ENCODE assay signal across 8 cellular contexts in genomic region chr4:2837904-2838496, GRCh38. TPM values are rescaled to one million over a fixed set of nuclear protein-coding genes. Genes with fewer than 3 reads are reported as not detected.
A peak's percentile ranks its signal among the peaks of the same experiment; 100 is the strongest.
DNase-seq lines count a peak whose midpoint lies in the region; ATAC-seq and TF ChIP-seq lines count a peak whose summit lies in the region.

No MANE protein-coding gene starts in this region.

- TF ChIP-seq POLR2A in stomach (IDR thresholded peaks at IDR 0.05) = no peak

- H3K27me3 ChIP-seq in muscle layer of duodenum (ENCODE audit: low read depth, low read length) (no peaks in the 10 kb centered on the region), stomach (no peaks in the 10 kb centered on the region)

- CTCF ChIA-PET in HEK293T (lab: Yijun Ruan, JAX) = interaction anchor here (0.6 kb wide), 1 partner anchor 125 kb away, joined by 3 read pairs; no protein-coding TSS in a partner anchor

- peaks cover 9% of the 10 kb centered on the region; the same call in 1 of the 2 replicates for H3K36me3 Mint-ChIP-seq in HFFc6 (ENCODE audit: low read depth)

- H3K4me1 ChIP-seq in muscle layer of duodenum (ENCODE audit: control insufficient read depth in 1 of 2, insufficient read depth in 2 of 2, low read length in 2 of 2) (peaks cover 7 to 19% of the 10 kb centered on the region in 2 donors), stomach (peaks cover 14 to 53% (median 37%) of the 10 kb centered on the region in 4 donors)

- ATAC-seq in GM21447 (IDR thresholded peaks at IDR 0.05; ENCODE audit: unreplicated experiment) = no peak

- H3K27ac ChIP-seq in muscle layer of duodenum (ENCODE audit: low read length) (peak overlapping the region; percentile 49), stomach (peak overlapping the region; percentile 26 to 79 (median 57))

- WGBS in stomach, 5 donors = 45 to 54% (median 49%) methylated on average over 8 of the region's 8 CpGs

- peak overlapping the region; percentile 71 for H3K27ac Mint-ChIP-seq in HFFc6

- H3K4me3 ChIP-seq in muscle layer of duodenum (ENCODE audit: low read depth in 1 of 2, low read length in 2 of 2) = peak overlapping the region in 1 of 2 donors; percentile 32
- peak overlapping the region in 2 of 4 donors; percentile 8 to 9 for H3K4me3 ChIP-seq in stomach

- TF ChIP-seq EP300 in stomach (IDR thresholded peaks at IDR 0.05) = no peak

- DNase-seq in HFFc6 = peak; percentile 22
- DNase-seq in activated CD4-positive, alpha-beta T cell treated with anti-CD3 and anti-CD28 coated beads for 4 hours = peak; percentile 61 to 63
- peak; percentile 64 for DNase-seq in effector CD4-positive, alpha-beta T cell
- DNase-seq in stomach = peak; percentile 37
- no peak for DNase-seq in DMS 273 (lab: John Stamatoyannopoulos, UW; ENCODE audit: unreplicated experiment)
- DNase-seq in HEK293T (ENCODE audit: extremely low spot score) = no peak

- H3K4me1 Mint-ChIP-seq in HFFc6 (ENCODE audit: low read depth) = peaks cover 25% of the 10 kb centered on the region

- H3K9me3 Mint-ChIP-seq in HFFc6 = no peaks in the 10 kb centered on the region

- TF ChIP-seq CTCF in HFFc6 (IDR thresholded peaks at IDR 0.05) = no peak
- TF ChIP-seq CTCF in stomach (IDR thresholded peaks at IDR 0.05) = no peak

- intact Hi-C loops in stomach (cut with DNase I; ENCODE audit: low total_unique reads) = no loop called here

- H3K4me3 Mint-ChIP-seq in HFFc6 = peak overlapping the region; percentile 57

- no peaks in the 10 kb centered on the region for H3K27me3 Mint-ChIP-seq in HFFc6 (ENCODE audit: insufficient read depth)

- H3K9me3 ChIP-seq in muscle layer of duodenum (ENCODE audit: control insufficient read depth in 1 of 2, low read length in 2 of 2) (no peaks in the 10 kb centered on the region), stomach (no peaks in the 10 kb centered on the region)

- H3K36me3 ChIP-seq in muscle layer of duodenum (ENCODE audit: control insufficient read depth in 1 of 2, insufficient read depth in 2 of 2, low read length in 2 of 2) = peaks cover 4 to 17% of the 10 kb centered on the region in 2 donors
- H3K36me3 ChIP-seq in stomach = peaks cover 12 to 38% (median 34%) of the 10 kb centered on the region in 4 donors

- POLR2A ChIA-PET in HEK293T (lab: Yijun Ruan, JAX) = no interaction called here

TF ChIP-seq in HEK293T, 16 proteins besides CTCF, POLR2A, EP300 and RAD21:
- TF ChIP-seq HDGF (IDR thresholded peaks at IDR 0.05; ENCODE audit: borderline replicate concordance) (no peak), L3MBTL2 (conservative IDR thresholded peaks at IDR 0.05) (no peak), LEF1 (IDR thresholded peaks at IDR 0.05; ENCODE audit: borderline replicate concordance) (no peak), CTBP1 (IDR thresholded peaks at IDR 0.05; ENCODE audit: borderline replicate concordance) (no peak), ELF4 (IDR thresholded peaks at IDR 0.05) (no peak), SP1 (IDR thresholded peaks at IDR 0.05) (no peak), BHLHE40 (IDR thresholded peaks at IDR 0.05; ENCODE audit: borderline replicate concordance) (no peak)

RNA-seq across cellular contexts. Expression of gene ADD1, which starts 5.6 kb away (rescaled TPM):
- 100 to 1,000 TPM; 276 to 332 (median 321) TPM for total RNA-seq in HFFc6 (2021; fragmentation: NEBNext Ultra II Directional; extraction: Animal tissue kit (Norgen Biotek cat#: 25700))
- total RNA-seq in stomach = 1,000 to 10,000 TPM in 1 of 5 donors, 100 to 1,000 TPM in 4; 162 to 1,174 (median 290) TPM
- 100 to 1,000 TPM; 103 to 197 (median 127) TPM for polyA plus RNA-seq in stomach

RNA-seq across cellular contexts. Expression of gene SH3BP2, which starts 45.1 kb away (rescaled TPM):
- 10 to 100 TPM; 17.6 to 25.4 (median 20.5) TPM for total RNA-seq in HFFc6 (2021; fragmentation: NEBNext Ultra II Directional; extraction: Animal tissue kit (Norgen Biotek cat#: 25700))
- 100 to 1,000 TPM in 2 of 5 donors, 10 to 100 TPM in 3; 31.8 to 151 (median 89.9) TPM for total RNA-seq in stomach
- polyA plus RNA-seq in stomach = 10 to 100 TPM in 2 of 3 donors, 1 to 10 TPM in 1; 9.0 to 26.7 (median 11.1) TPM

Comparison
In these comparisons a context has a peak if more than half of its experiments do, and no peak if none do; other contexts are left out.
1. DNase-seq: peak in HFFc6 (single experiment), activated CD4-positive, alpha-beta T cell treated with anti-CD3 and anti-CD28 coated beads for 4 hours (2 of 2), effector CD4-positive, alpha-beta T cell (single experiment) and stomach (single experiment); none in DMS 273 (single experiment) and HEK293T (single experiment).